32 cellular contexts compared by ENCODE assay signal in genomic region chr3:134339331-134339730, GRCh38. TPM values are rescaled to one million over a fixed set of nuclear protein-coding genes. Genes with fewer than 3 reads are reported as not detected.
DNase-seq lines count a peak whose midpoint lies in the region; ATAC-seq, FAIRE-seq and TF ChIP-seq lines count a peak whose summit lies in the region.
"Had no signal": no experiment of that assay in that cellular context is flagged by ENCODE, and none has a peak within 500 bp of the region (broad histone marks: within the 10 kb centered on the region; RNA-seq: fewer than 3 reads in every experiment).

No MANE protein-coding gene starts in this region.

- H3K23ac ChIP-seq in H9 (ENCODE audit: insufficient read length, low read depth, low read length) = no peak overlapping the region

- H4K20me1 ChIP-seq in H9 (ENCODE audit: control insufficient read depth, insufficient read depth, insufficient read length) = no peaks in the 10 kb centered on the region
- H4K20me1 ChIP-seq in neural progenitor cell (ENCODE audit: low read depth) = no peaks in the 10 kb centered on the region

- no peak overlapping the region for H4K5ac ChIP-seq in H9 (ENCODE audit: insufficient read length, low read depth, low read length)

- H3T11ph ChIP-seq in H9 (ENCODE audit: low read length) = no peak overlapping the region

- no peak overlapping the region for H3K18ac ChIP-seq in H9 (ENCODE audit: insufficient read length, low read depth, low read length)

- no peak overlapping the region for H4K91ac ChIP-seq in H9 (ENCODE audit: insufficient read length, low read depth, low read length)

- H4K8ac ChIP-seq in H9 (replicated peaks; ENCODE audit: insufficient read length, low read depth, low read length) = no peak overlapping the region

- POLR2A ChIA-PET in Caco-2 (lab: Charles Lee) = interaction anchor here (0.6 to 1.8 kb wide), 7 partner anchors 12 to 152 kb away, joined by 3 to 13 read pairs (median 3); no protein-coding TSS in a partner anchor

- no peak overlapping the region for H2BK120ac ChIP-seq in H9 (ENCODE audit: low read depth, low read length, poor library complexity, severe bottlenecking)

- ATAC-seq in GM19035 (IDR thresholded peaks at IDR 0.05; ENCODE audit: unreplicated experiment) = no peak
- ATAC-seq: esophagus mucosa, left colon, PC-3, psoas muscle had no signal

- H3K4me2 ChIP-seq in H9 (ENCODE audit: insufficient read depth, insufficient read length, low read length) = no peak overlapping the region
- no peak overlapping the region for H3K4me2 ChIP-seq in neural progenitor cell

- H3K36me3 ChIP-seq in Caco-2 (ENCODE audit: control insufficient read depth, insufficient read depth, low read length) (no peaks in the 10 kb centered on the region), bronchial epithelial cell (ENCODE audit: control insufficient read depth, insufficient read depth, low read length) (no peaks in the 10 kb centered on the region), neural progenitor cell (no peaks in the 10 kb centered on the region)
- H3K36me3 ChIP-seq: heart right ventricle, neutrophil had no signal

- WGBS in H9 (ENCODE audit: extremely low coverage, insufficient read length, low lambda C conversion rate) = no CpG with 5 or more reads among the region's 9 CpGs

- no peak overlapping the region for H3K4ac ChIP-seq in H9 (ENCODE audit: low read depth, low read length)

- H3K9ac ChIP-seq in H9 (ENCODE audit: extremely low read depth, insufficient read length, low read length) = no peak overlapping the region
- H3K9ac ChIP-seq in neural progenitor cell = no peak overlapping the region

- TF ChIP-seq CTCF in Caco-2 (IDR thresholded peaks at IDR 0.05; ENCODE audit: insufficient read depth in 1 of 2, low read depth in 1 of 2, low read length in 1 of 2, severe bottlenecking in 1 of 2, unreplicated experiment in 1 of 2) (peak; percentile 36 to 38), H9 (conservative IDR thresholded peaks at IDR 0.05) (peak; percentile 38; the same call in 2 of the 3 replicates), bronchial epithelial cell (IDR thresholded peaks at IDR 0.05; ENCODE audit: insufficient read depth, low read length, severe bottlenecking) (peak; percentile 15), neural progenitor cell (IDR thresholded peaks at IDR 0.05) (no peak)

- H3K9me3 ChIP-seq in Caco-2 (no peaks in the 10 kb centered on the region), H9 (ENCODE audit: control insufficient read depth, low read depth, low read length) (no peaks in the 10 kb centered on the region), neural progenitor cell (ENCODE audit: low read depth) (no peaks in the 10 kb centered on the region)
- H3K9me3 ChIP-seq: heart right ventricle, neutrophil, psoas muscle, testis had no signal

- H2BK12ac ChIP-seq in H9 (ENCODE audit: insufficient read length, low read depth, low read length) = no peak overlapping the region

- peaks cover 74% of the 10 kb centered on the region for H3K4me1 ChIP-seq in Caco-2
- peaks cover 9% of the 10 kb centered on the region; the same call in 1 of the 2 replicates for H3K4me1 ChIP-seq in H9 (ENCODE audit: insufficient read depth, low read length)
- H3K4me1 ChIP-seq in neural progenitor cell = peaks cover 9% of the 10 kb centered on the region

- BruUV-seq in Caco-2 (replicated peaks; lab: Mats Ljungman, UMichigan) = no TSS peak

- H3K27ac ChIP-seq in H9 (ENCODE audit: insufficient read length, low read depth, low read length) = no peak overlapping the region
- no peak overlapping the region for H3K27ac ChIP-seq in neural progenitor cell
- H3K27ac ChIP-seq: heart right ventricle, neutrophil, psoas muscle, testis had no signal

- CTCF ChIA-PET in Caco-2 (lab: Charles Lee) = interaction anchor here (1.0 to 1.7 kb wide), 6 partner anchors 12 to 135 kb away, joined by 3 to 8 read pairs (median 4); no protein-coding TSS in a partner anchor

- H2BK20ac ChIP-seq in H9 (ENCODE audit: low read depth, low read length, poor library complexity, severe bottlenecking) = no peak overlapping the region

- H2BK15ac ChIP-seq in H9 (ENCODE audit: low read depth, low read length) = no peak overlapping the region

- H3K79me2 ChIP-seq in H9 (ENCODE audit: insufficient read depth, low read length) (no peaks in the 10 kb centered on the region), neural progenitor cell (ENCODE audit: low read depth) (no peaks in the 10 kb centered on the region)

- H3K27me3 Mint-ChIP-seq in Caco-2 (ENCODE audit: insufficient read depth, unreplicated experiment) = no peaks in the 10 kb centered on the region
- peaks cover 9% of the 10 kb centered on the region for H3K27me3 Mint-ChIP-seq in H9 (ENCODE audit: low read depth)
- H3K27me3 Mint-ChIP-seq in neural progenitor cell (ENCODE audit: insufficient read depth, low read depth) = peaks cover 6% of the 10 kb centered on the region
- H3K27me3 Mint-ChIP-seq: B cell, IgD-negative memory B cell had no signal

- no peak overlapping the region for H2BK5ac ChIP-seq in H9 (ENCODE audit: insufficient read length, low read length)

- H3K23me2 ChIP-seq in H9 (ENCODE audit: insufficient read length, low read depth, low read length, poor library complexity, severe bottlenecking) = no peaks in the 10 kb centered on the region

- DNase-seq in Caco-2 = peak; percentile 59 to 70
- DNase-seq in H9 = peak; percentile 49
- DNase-seq in bronchial epithelial cell (ENCODE audit: low read depth) = no peak
- no peak for DNase-seq in neural progenitor cell (ENCODE audit: low spot score)
- no peak for DNase-seq in SKM-1 treated with dmso at 0.1 percent for 144 hours (lab: John Stamatoyannopoulos, UW; ENCODE audit: unreplicated experiment)
- DNase-seq in T-helper 9 cell = no peak
- DNase-seq in NCI-H1436 (lab: John Stamatoyannopoulos, UW) = no peak
- DNase-seq: activated CD4-positive, alpha-beta T cell treated with anti-CD3 and anti-CD28 coated beads, Interleukin-2, amount 50 U/mL, for 4 hours; activated CD4-positive, CD25-positive, alpha-beta regulatory T cell; activated naive CD4-positive, alpha-beta T cell treated with anti-CD3 and anti-CD28 coated beads, Interleukin-2, amount 10 ng/mL, durations not matched to agents 7 days and 5 days; amygdala; CD8-positive, alpha-beta memory T cell; cortex of kidney; DMS53; foreskin melanocyte; GDM1; heart right ventricle; left colon; NCI-H1092; NCI-H187 treated with DMSO at 0.1 percent for 48 hours; NCI-H524 treated with DMSO at 0.1 percent for 48 hours; NK-92 treated with Interleukin-12 subunit alpha and Interleukin-12 subunit beta, amount 100 ng/mL, for 24 hours; PC-3; SHP77; stimulated activated naive CD4-positive, alpha-beta T cell treated with Interleukin-2 at 50 U/mL for 16 hours; testis had no signal

- H3K56ac ChIP-seq in H9 (ENCODE audit: insufficient read length, low read depth, low read length) = no peak overlapping the region

- intact Hi-C loops in Caco-2 (cut with micrococcal nuclease; ENCODE audit: unreplicated experiment) = loop anchor here (1.0 kb wide), 1 partner anchor 8 kb away; no protein-coding TSS in a partner anchor

- H2AK5ac ChIP-seq in H9 (ENCODE audit: insufficient read length, low read length) = no peak overlapping the region

- peaks cover 6% of the 10 kb centered on the region for H3F3A ChIP-seq in neural progenitor cell (ENCODE audit: low read depth)

- no peaks in the 10 kb centered on the region for H3K79me1 ChIP-seq in H9 (ENCODE audit: insufficient read depth, low read depth, low read length, poor library complexity, severe bottlenecking)

- H3K27ac Mint-ChIP-seq in Caco-2 (ENCODE audit: unreplicated experiment) = peak overlapping the region; percentile 60
- H3K27ac Mint-ChIP-seq in H9 = peak overlapping the region in 1 of 3 experiments; percentile 50; a peak in 1 of 7 replicates
- H3K27ac Mint-ChIP-seq in neural progenitor cell = peak overlapping the region; percentile 31
- H3K27ac Mint-ChIP-seq: activated naive CD4-positive, alpha-beta T cell treated with anti-CD3 and anti-CD28 coated beads, Interleukin-2, amount 10 ng/mL, durations not matched to agents 7 days and 5 days; B cell; CD8-positive, alpha-beta memory T cell; IgD-negative memory B cell had no signal

- H3K14ac ChIP-seq in H9 (ENCODE audit: insufficient read depth, low read length) = no peak overlapping the region

- H3K9me3 Mint-ChIP-seq in Caco-2 (ENCODE audit: unreplicated experiment) = peaks cover 8% of the 10 kb centered on the region
- H3K9me3 Mint-ChIP-seq in H9 = no peaks in the 10 kb centered on the region
- no peaks in the 10 kb centered on the region for H3K9me3 Mint-ChIP-seq in neural progenitor cell
- H3K9me3 Mint-ChIP-seq: activated naive CD4-positive, alpha-beta T cell treated with anti-CD3 and anti-CD28 coated beads, Interleukin-2, amount 10 ng/mL, durations not matched to agents 7 days and 5 days; CD8-positive, alpha-beta memory T cell; IgD-negative memory B cell had no signal

- H2AFZ ChIP-seq in H9 (ENCODE audit: low read length) (no peak overlapping the region), neural progenitor cell (replicated peaks) (no peak overlapping the region)

- H3K36me3 Mint-ChIP-seq in Caco-2 (ENCODE audit: insufficient read depth, unreplicated experiment) = peaks cover 6% of the 10 kb centered on the region
- H3K36me3 Mint-ChIP-seq in H9 (ENCODE audit: insufficient read depth in 1 of 3, low read depth in 3 of 3) = no peaks in the 10 kb centered on the region; a peak in 1 of 7 replicates
- H3K36me3 Mint-ChIP-seq in neural progenitor cell = no peaks in the 10 kb centered on the region
- H3K36me3 Mint-ChIP-seq: activated naive CD4-positive, alpha-beta T cell treated with anti-CD3 and anti-CD28 coated beads, Interleukin-2, amount 10 ng/mL, durations not matched to agents 7 days and 5 days; CD8-positive, alpha-beta memory T cell; IgD-negative memory B cell had no signal

- no peaks in the 10 kb centered on the region for H3K27me3 ChIP-seq in Caco-2 (replicated peaks; ENCODE audit: control insufficient read depth, insufficient read depth, low read length)
- no peaks in the 10 kb centered on the region for H3K27me3 ChIP-seq in H9 (ENCODE audit: insufficient read depth, low read length)
- no peaks in the 10 kb centered on the region for H3K27me3 ChIP-seq in bronchial epithelial cell (ENCODE audit: control insufficient read depth, insufficient read depth, low read length)
- H3K27me3 ChIP-seq in neural progenitor cell = no peaks in the 10 kb centered on the region
- H3K27me3 ChIP-seq: heart right ventricle, neutrophil, testis had no signal

- H3K4me3 Mint-ChIP-seq in Caco-2 (ENCODE audit: unreplicated experiment) (no peak overlapping the region), H9 (no peak overlapping the region), neural progenitor cell (no peak overlapping the region)
- H3K4me3 Mint-ChIP-seq: activated naive CD4-positive, alpha-beta T cell treated with anti-CD3 and anti-CD28 coated beads, Interleukin-2, amount 10 ng/mL, durations not matched to agents 7 days and 5 days; B cell; CD8-positive, alpha-beta memory T cell; IgD-negative memory B cell had no signal

- no peak for FAIRE-seq in bronchial epithelial cell (lab: Jason Lieb, UNC)

- H3K4me1 Mint-ChIP-seq in Caco-2 (ENCODE audit: low read depth, unreplicated experiment) (peaks cover 58% of the 10 kb centered on the region), H9 (peaks cover 15 to 28% of the 10 kb centered on the region in 2 experiments), neural progenitor cell (peaks cover 19% of the 10 kb centered on the region)
- H3K4me1 Mint-ChIP-seq: activated naive CD4-positive, alpha-beta T cell treated with anti-CD3 and anti-CD28 coated beads, Interleukin-2, amount 10 ng/mL, durations not matched to agents 7 days and 5 days; B cell; CD8-positive, alpha-beta memory T cell had no signal

- H3K4me3 ChIP-seq in Caco-2 (ENCODE audit: low read depth, low read length) (no peak overlapping the region), bronchial epithelial cell (ENCODE audit: low read depth, low read length) (no peak overlapping the region), neural progenitor cell (no peak overlapping the region)
- H3K4me3 ChIP-seq: heart right ventricle, psoas muscle, testis had no signal

RNA-seq across cellular contexts. Expression of gene AMOTL2, which starts 34.9 kb away (rescaled TPM):
- total RNA-seq in Caco-2 (2022) (220 and 271 TPM in 2 replicates), H9 (2021) (30.9 and 35.3 TPM in 2 replicates), bronchial epithelial cell (54.2 and 89.9 TPM in 2 replicates), neural progenitor cell (ENCODE audit: low replicate concordance) (62.9 and 121 TPM in 2 replicates)
- total RNA-seq: B cell; CD8-positive, alpha-beta memory T cell had no signal

Comparison
In these comparisons a context has a peak if more than half of its experiments do, and no peak if none do; other contexts are left out.
1. DNase-seq: peak in Caco-2 (2 of 2) and H9 (single experiment); none in bronchial epithelial cell (single experiment), neural progenitor cell (single experiment), SKM-1 treated with dmso at 0.1 percent for 144 hours (single experiment), T-helper 9 cell (single experiment) and NCI-H1436 (single experiment).